In genomic region chr3:171267089-171267488, GRCh38 we compare ENCODE assay signal across 14 cellular contexts.
A peak's percentile ranks its signal among the peaks of the same experiment; 100 is the strongest.
DNase-seq lines count a peak whose midpoint lies in the region; TF ChIP-seq lines count a peak whose summit lies in the region.
"Had no signal": no experiment of that assay in that cellular context is flagged by ENCODE, and none has a peak within 500 bp of the region (broad histone marks: within the 10 kb centered on the region; RNA-seq: fewer than 3 reads in every experiment).

No MANE protein-coding gene starts in this region.

- no peaks in the 10 kb centered on the region for H3K27me3 Mint-ChIP-seq in T-helper 2 cell treated with Interferon-gamma antibody and Interleukin-4, amounts not matched to agents 5 μg/mL and 100 μg/mL, for 36 hours (ENCODE audit: low read depth)
- H3K27me3 Mint-ChIP-seq: activated B cell treated with CpG ODN at 0.5 μM for 24 hours had no signal

- TF ChIP-seq CTCF in esophagus squamous epithelium (IDR thresholded peaks at IDR 0.05), result no peak
- TF ChIP-seq CTCF in uterus (IDR thresholded peaks at IDR 0.05), result no peak

- H3K4me3 Mint-ChIP-seq in T-helper 2 cell treated with Interferon-gamma antibody and Interleukin-4, amounts not matched to agents 5 μg/mL and 100 μg/mL, for 36 hours, result peak overlapping the region; percentile 69
- H3K4me3 Mint-ChIP-seq: activated B cell treated with CpG ODN at 0.5 μM for 24 hours had no signal

- H3K9me3 ChIP-seq in esophagus squamous epithelium (no peaks in the 10 kb centered on the region), uterus (no peaks in the 10 kb centered on the region)
- H3K9me3 ChIP-seq: SJSA1 had no signal

- DNase-seq in stimulated activated CD4-positive, alpha-beta T cell treated with anti-CD3 and anti-CD28 coated beads, Interleukin-2, amount 100 ng/mL, for 4 hours (ENCODE audit: low read depth), result peak; percentile 17
- DNase-seq in stimulated activated CD4-positive, alpha-beta T cell treated with anti-CD3 and anti-CD28 coated beads, Interleukin-2, amount 100 ng/mL, for 48 hours, result no peak
- DNase-seq in T-helper 2 cell treated with Interferon-gamma antibody and Interleukin-4, amounts not matched to agents 5 μg/mL and 100 μg/mL, for 36 hours (ENCODE audit: low spot score), result no peak
- DNase-seq in esophagus squamous epithelium (lab: John Stamatoyannopoulos, UW), result no peak
- DNase-seq in uterus, result no peak
- no peak for DNase-seq in midbrain (lab: John Stamatoyannopoulos, UW)
- DNase-seq in AML-193 (lab: John Stamatoyannopoulos, UW), result no peak
- no peak for DNase-seq in glomerular visceral epithelial cell (ENCODE audit: extremely low spot score)
- DNase-seq: activated B cell treated with CpG ODN at 0.5 μM for 24 hours, dermis blood vessel endothelial cell, GDM1, NCI-H1092 treated with DMSO at 0.1 percent for 48 hours, NCI-H748 treated with DMSO at 0.1 percent for 48 hours had no signal

- peak overlapping the region; percentile 82 for H3K27ac Mint-ChIP-seq in T-helper 2 cell treated with Interferon-gamma antibody and Interleukin-4, amounts not matched to agents 5 μg/mL and 100 μg/mL, for 36 hours
- H3K27ac Mint-ChIP-seq: activated B cell treated with CpG ODN at 0.5 μM for 24 hours had no signal

- intact Hi-C loops in esophagus squamous epithelium (cut with DNase I) (no loop called here), uterus (cut with DNase I; ENCODE audit: low total_unique reads) (no loop called here)

- H3K27ac ChIP-seq in esophagus squamous epithelium, result peak overlapping the region in 3 of 4 donors; percentile 56 to 66 (median 61)
- H3K27ac ChIP-seq in uterus, result peak overlapping the region; percentile 29 to 54
- H3K27ac ChIP-seq: SJSA1 had no signal

- no peaks in the 10 kb centered on the region for H3K27me3 ChIP-seq in esophagus squamous epithelium
- H3K27me3 ChIP-seq in uterus, result no peaks in the 10 kb centered on the region
- H3K27me3 ChIP-seq: SJSA1 had no signal

- peaks cover 10% of the 10 kb centered on the region for H3K36me3 Mint-ChIP-seq in T-helper 2 cell treated with Interferon-gamma antibody and Interleukin-4, amounts not matched to agents 5 μg/mL and 100 μg/mL, for 36 hours (ENCODE audit: low read depth)

- 21 to 23% methylated on average over 1 of the region's 1 CpG for WGBS in esophagus squamous epithelium, 2 donors

- TF ChIP-seq POLR2A in esophagus squamous epithelium (IDR thresholded peaks at IDR 0.05) (no peak), uterus (IDR thresholded peaks at IDR 0.05) (no peak)

- no peaks in the 10 kb centered on the region for H3K9me3 Mint-ChIP-seq in T-helper 2 cell treated with Interferon-gamma antibody and Interleukin-4, amounts not matched to agents 5 μg/mL and 100 μg/mL, for 36 hours
- H3K9me3 Mint-ChIP-seq: activated B cell treated with CpG ODN at 0.5 μM for 24 hours had no signal

- peaks cover 72% of the 10 kb centered on the region for H3K4me1 Mint-ChIP-seq in T-helper 2 cell treated with Interferon-gamma antibody and Interleukin-4, amounts not matched to agents 5 μg/mL and 100 μg/mL, for 36 hours (ENCODE audit: low read depth)
- H3K4me1 Mint-ChIP-seq: activated B cell treated with CpG ODN at 0.5 μM for 24 hours had no signal

- H3K4me3 ChIP-seq in esophagus squamous epithelium (no peak overlapping the region), uterus (no peak overlapping the region)
- H3K4me3 ChIP-seq: SJSA1 had no signal

- H3K4me1 ChIP-seq in esophagus squamous epithelium (peaks cover 18 to 50% (median 19%) of the 10 kb centered on the region in 3 donors), uterus (no peaks in the 10 kb centered on the region)
- H3K4me1 ChIP-seq: SJSA1 had no signal

- H3K36me3 ChIP-seq in esophagus squamous epithelium (no peaks in the 10 kb centered on the region), uterus (no peaks in the 10 kb centered on the region)
- H3K36me3 ChIP-seq: SJSA1 had no signal
